Comparison of ENCODE assay signal across 8 cellular contexts in the genomic region with DNA sequence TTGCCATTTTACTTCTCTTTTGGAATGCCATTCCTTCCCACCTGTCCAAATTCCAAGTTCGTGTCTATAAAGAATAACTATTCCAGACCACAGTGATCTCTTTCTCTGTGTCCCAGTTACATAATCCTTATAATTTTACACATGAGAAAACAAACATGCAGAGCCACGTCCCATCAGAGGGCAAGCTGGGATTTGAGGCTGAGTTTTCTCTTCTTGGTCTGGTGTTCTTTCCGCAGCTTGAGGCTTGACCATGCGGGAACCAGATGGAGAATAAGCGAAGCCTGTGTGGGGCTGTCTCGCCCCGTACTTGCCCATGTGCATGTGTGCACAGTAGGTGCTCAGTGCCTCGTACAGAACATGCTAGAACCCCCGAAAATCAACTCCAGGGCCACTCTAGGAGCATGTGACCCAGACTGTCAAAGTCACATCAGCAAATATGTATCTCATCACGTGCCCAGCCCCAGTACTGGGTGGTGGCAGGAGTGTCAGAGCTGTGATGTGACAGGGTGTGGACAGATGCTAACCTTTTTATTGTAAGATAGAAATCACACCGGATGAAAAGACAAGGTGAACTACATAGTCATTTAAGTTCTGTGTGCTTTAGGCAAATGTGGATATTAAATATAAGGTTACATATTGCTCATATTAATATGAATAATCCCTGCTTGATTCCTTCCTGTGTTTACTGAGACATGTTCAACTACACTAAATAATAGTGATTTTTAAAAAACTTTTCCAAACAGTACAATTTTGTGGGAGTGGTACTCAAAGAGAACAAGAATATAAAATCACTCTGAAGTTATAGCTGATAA. TPM values are rescaled to one million over a fixed set of nuclear protein-coding genes. Genes with fewer than 3 reads are reported as not detected.
DNase-seq lines count a peak whose midpoint lies in the region; ATAC-seq, FAIRE-seq and TF ChIP-seq lines count a peak whose summit lies in the region.

No MANE protein-coding gene starts in this region.

- peaks cover 28% of the 10 kb centered on the region for H4K20me1 ChIP-seq in PC-3 (ENCODE audit: low read length)

- peaks cover 36% of the 10 kb centered on the region for H3K79me2 ChIP-seq in PC-3 (ENCODE audit: low read length)

- H3K27me3 ChIP-seq in CD8-positive, alpha-beta memory T cell (ENCODE audit: insufficient read depth, low read length, poor library complexity, severe bottlenecking), result no peaks in the 10 kb centered on the region
- H3K27me3 ChIP-seq in PC-3 (ENCODE audit: low read length), result no peaks in the 10 kb centered on the region

- peaks cover 20% of the 10 kb centered on the region for H3K36me3 ChIP-seq in CD8-positive, alpha-beta memory T cell (ENCODE audit: insufficient read depth, low read length)
- peaks cover 34% of the 10 kb centered on the region; the same call in 1 of the 2 replicates for H3K36me3 ChIP-seq in PC-3 (ENCODE audit: low read depth, low read length)

- peak overlapping the region; percentile 5 for H3K27ac ChIP-seq in CD8-positive, alpha-beta memory T cell (ENCODE audit: low read depth, low read length)
- H3K27ac ChIP-seq in PC-3 (ENCODE audit: low read length), result no peak overlapping the region

- FAIRE-seq in GM12892 (lab: Jason Lieb, UNC), result no peak

- ATAC-seq in PC-3 (no peak), GM18867 (IDR thresholded peaks at IDR 0.05; ENCODE audit: unreplicated experiment) (no peak)

- H3K4me1 Mint-ChIP-seq in CD8-positive, alpha-beta memory T cell, result peaks cover 39 to 50% (median 41%) of the 10 kb centered on the region in 3 donors
- H3K4me1 Mint-ChIP-seq in dendritic cell treated with granulocyte-macrophage colony-stimulating factor and Interleukin-4, amounts not matched to agents 40 ng/mL and 50 ng/mL, for 4 days (ENCODE audit: low read depth), result peaks cover 46% of the 10 kb centered on the region
- peaks cover 45% of the 10 kb centered on the region for H3K4me1 Mint-ChIP-seq in nephron progenitor cell

- no peak for TF ChIP-seq CTCF in PC-3 (conservative IDR thresholded peaks at IDR 0.05; ENCODE audit: low read depth, low read length)
- no peak for TF ChIP-seq CTCF in nephron progenitor cell (IDR thresholded peaks at IDR 0.05)

- CTCF ChIA-PET in CD8-positive, alpha-beta memory T cell (lab: Charles Lee), result interaction anchor here (1.1 to 1.4 kb wide), 2 partner anchors 307 to 373 kb away, joined by 3 read pairs; no protein-coding TSS in a partner anchor
- CTCF ChIA-PET in PC-3 (lab: Charles Lee), result no interaction called here

- H3K9me2 ChIP-seq in PC-3 (replicated peaks; ENCODE audit: low read length), result no peaks in the 10 kb centered on the region

- POLR2A ChIA-PET in CD8-positive, alpha-beta memory T cell (lab: Charles Lee), result no interaction called here
- POLR2A ChIA-PET in PC-3 (lab: Charles Lee; ENCODE audit: unreplicated experiment), result no interaction called here

- no peaks in the 10 kb centered on the region for H3F3A ChIP-seq in PC-3 (ENCODE audit: low read length, unreplicated experiment)

- intact Hi-C loops in PC-3 (cut with micrococcal nuclease), result no loop called here
- intact Hi-C loops in dendritic cell treated with granulocyte-macrophage colony-stimulating factor and Interleukin-4, amounts not matched to agents 40 ng/mL and 50 ng/mL, for 4 days (cut with micrococcal nuclease), result loop anchor here (5.0 kb wide), 2 partner anchors 41 to 299 kb away; a partner anchor contains a TSS

- H2AFZ ChIP-seq in PC-3 (ENCODE audit: low read length), result no peak overlapping the region

- no peak overlapping the region for H3K9ac ChIP-seq in PC-3 (ENCODE audit: low read length)

- BruUV-seq in PC-3 (replicated peaks; lab: Mats Ljungman, UMichigan), result no TSS peak

- peak overlapping the region; percentile 58 to 100 (median 96) for H3K27ac Mint-ChIP-seq in CD8-positive, alpha-beta memory T cell
- peak overlapping the region; percentile 76 for H3K27ac Mint-ChIP-seq in dendritic cell treated with granulocyte-macrophage colony-stimulating factor and Interleukin-4, amounts not matched to agents 40 ng/mL and 50 ng/mL, for 4 days
- no peak overlapping the region for H3K27ac Mint-ChIP-seq in nephron progenitor cell

- H3K4me2 ChIP-seq in PC-3 (ENCODE audit: low read length), result peak overlapping the region; percentile 86

- in situ Hi-C loops in ACHN (cut with HindIII; ENCODE audit: low pct_ligation_motif_present, low pct_unique_long_range_greater_than_20kb, low sequenced_read_pairs), result no loop called here

- no peak for DNase-seq in CD8-positive, alpha-beta memory T cell
- DNase-seq in PC-3 (no peak), nephron progenitor cell (no peak), GM12892 (ENCODE audit: insufficient read length) (no peak), ACHN (no peak), NCI-H1436 treated with DMSO at 0.1 percent for 48 hours (lab: John Stamatoyannopoulos, UW) (no peak)

- peaks cover 0 to 61% (median 14%) of the 10 kb centered on the region in 3 donors for H3K36me3 Mint-ChIP-seq in CD8-positive, alpha-beta memory T cell
- H3K36me3 Mint-ChIP-seq in dendritic cell treated with granulocyte-macrophage colony-stimulating factor and Interleukin-4, amounts not matched to agents 40 ng/mL and 50 ng/mL, for 4 days (ENCODE audit: low read depth), result peaks cover 85% of the 10 kb centered on the region
- peaks cover 52% of the 10 kb centered on the region for H3K36me3 Mint-ChIP-seq in nephron progenitor cell (ENCODE audit: low read depth)

- H3K9me3 Mint-ChIP-seq in CD8-positive, alpha-beta memory T cell, result no peaks in the 10 kb centered on the region
- no peaks in the 10 kb centered on the region for H3K9me3 Mint-ChIP-seq in dendritic cell treated with granulocyte-macrophage colony-stimulating factor and Interleukin-4, amounts not matched to agents 40 ng/mL and 50 ng/mL, for 4 days
- H3K9me3 Mint-ChIP-seq in nephron progenitor cell, result peaks cover 4% of the 10 kb centered on the region

- peak overlapping the region; percentile 42 to 92 (median 55) for H3K4me3 Mint-ChIP-seq in CD8-positive, alpha-beta memory T cell
- peak overlapping the region; percentile 73 for H3K4me3 Mint-ChIP-seq in dendritic cell treated with granulocyte-macrophage colony-stimulating factor and Interleukin-4, amounts not matched to agents 40 ng/mL and 50 ng/mL, for 4 days
- peak overlapping the region; percentile 91 for H3K4me3 Mint-ChIP-seq in nephron progenitor cell

- no peaks in the 10 kb centered on the region for H3K9me3 ChIP-seq in CD8-positive, alpha-beta memory T cell (ENCODE audit: low read length)
- H3K9me3 ChIP-seq in PC-3 (ENCODE audit: low read length), result no peaks in the 10 kb centered on the region

- TF ChIP-seq POLR2A in GM12892 (IDR thresholded peaks at IDR 0.05; ENCODE audit: low read depth, low read length), result no peak

- peaks cover 38% of the 10 kb centered on the region for H3K4me1 ChIP-seq in CD8-positive, alpha-beta memory T cell (ENCODE audit: insufficient read depth, low read length)
- peaks cover 36% of the 10 kb centered on the region for H3K4me1 ChIP-seq in PC-3 (ENCODE audit: insufficient read depth, low read length)

- peak overlapping the region; percentile 8 for H3K4me3 ChIP-seq in CD8-positive, alpha-beta memory T cell (ENCODE audit: low read length)
- peak overlapping the region; percentile 72 for H3K4me3 ChIP-seq in PC-3 (ENCODE audit: low read length)

- H3K27me3 Mint-ChIP-seq in CD8-positive, alpha-beta memory T cell, result no peaks in the 10 kb centered on the region
- no peaks in the 10 kb centered on the region for H3K27me3 Mint-ChIP-seq in dendritic cell treated with granulocyte-macrophage colony-stimulating factor and Interleukin-4, amounts not matched to agents 40 ng/mL and 50 ng/mL, for 4 days
- no peaks in the 10 kb centered on the region for H3K27me3 Mint-ChIP-seq in nephron progenitor cell (ENCODE audit: low read depth, poor library complexity)

RNA-seq across cellular contexts. Expression of a gene that starts 3.2 kb away (rescaled TPM):
- total RNA-seq in CD8-positive, alpha-beta memory T cell, result 10 to 100 TPM; 25.0 to 27.3 TPM
- 29.5 TPM for polyA plus RNA-seq in CD8-positive, alpha-beta memory T cell
- 83.3 and 101 TPM in 2 replicates for total RNA-seq in PC-3 (2014; rRNA removed)
- polyA plus RNA-seq in GM12892 (2012; ENCODE audit: missing spikeins), result 72.0 TPM
